ENCODE assay signal across 8 cellular contexts in genomic region chr1:85465791-85466134, GRCh38. TPM values are rescaled to one million over a fixed set of nuclear protein-coding genes. Genes with fewer than 3 reads are reported as not detected.
DNase-seq lines count a peak whose midpoint lies in the region; ATAC-seq, FAIRE-seq and TF ChIP-seq lines count a peak whose summit lies in the region.

No MANE protein-coding gene starts in this region.

- DNase-seq in activated naive CD4-positive, alpha-beta T cell treated with anti-CD3 and anti-CD28 coated beads for 36 hours = no peak
- no peak for DNase-seq in activated naive CD4-positive, alpha-beta T cell treated with anti-CD3 and anti-CD28 coated beads, Interleukin-2, amount 10 ng/mL, durations not matched to agents 7 days and 5 days
- DNase-seq in astrocyte (ENCODE audit: low read depth) = no peak
- DNase-seq in transverse colon = no peak
- DNase-seq in NCI-H2196 treated with DMSO at 0.1 percent for 48 hours (lab: John Stamatoyannopoulos, UW; ENCODE audit: unreplicated experiment) = no peak

- H3K79me2 ChIP-seq in astrocyte (ENCODE audit: insufficient read depth, low read length) = peaks cover 58% of the 10 kb centered on the region

- H3K36me3 Mint-ChIP-seq in activated naive CD4-positive, alpha-beta T cell treated with anti-CD3 and anti-CD28 coated beads for 36 hours (ENCODE audit: low read depth) = no peaks in the 10 kb centered on the region
- no peaks in the 10 kb centered on the region for H3K36me3 Mint-ChIP-seq in activated naive CD4-positive, alpha-beta T cell treated with anti-CD3 and anti-CD28 coated beads, Interleukin-2, amount 10 ng/mL, durations not matched to agents 7 days and 5 days
- peaks cover 12% of the 10 kb centered on the region for H3K36me3 Mint-ChIP-seq in astrocyte (ENCODE audit: low read depth, unreplicated experiment)

- peaks cover 19% of the 10 kb centered on the region for H3K4me1 ChIP-seq in astrocyte (ENCODE audit: insufficient read depth, low read length)
- H3K4me1 ChIP-seq in liver (ENCODE audit: control insufficient read depth in 4 of 4, insufficient read depth in 4 of 4, low read length in 3 of 4) = peaks cover 3 to 33% (median 22%) of the 10 kb centered on the region in 4 donors
- H3K4me1 ChIP-seq in transverse colon = peaks cover 5 to 39% (median 24%) of the 10 kb centered on the region in 4 donors

- no peak overlapping the region for H2AFZ ChIP-seq in astrocyte (ENCODE audit: low read depth, low read length)

- TF ChIP-seq EP300 in transverse colon (IDR thresholded peaks at IDR 0.05; ENCODE audit: low read depth) = no peak

- H3K27me3 Mint-ChIP-seq in activated naive CD4-positive, alpha-beta T cell treated with anti-CD3 and anti-CD28 coated beads for 36 hours (ENCODE audit: low read depth) = peaks cover 69% of the 10 kb centered on the region
- H3K27me3 Mint-ChIP-seq in activated naive CD4-positive, alpha-beta T cell treated with anti-CD3 and anti-CD28 coated beads, Interleukin-2, amount 10 ng/mL, durations not matched to agents 7 days and 5 days = peaks cover 53% of the 10 kb centered on the region
- H3K27me3 Mint-ChIP-seq in astrocyte (ENCODE audit: low read depth, unreplicated experiment) = no peaks in the 10 kb centered on the region

- H3K27ac Mint-ChIP-seq in activated naive CD4-positive, alpha-beta T cell treated with anti-CD3 and anti-CD28 coated beads for 36 hours = no peak overlapping the region
- no peak overlapping the region for H3K27ac Mint-ChIP-seq in activated naive CD4-positive, alpha-beta T cell treated with anti-CD3 and anti-CD28 coated beads, Interleukin-2, amount 10 ng/mL, durations not matched to agents 7 days and 5 days
- H3K27ac Mint-ChIP-seq in astrocyte (ENCODE audit: unreplicated experiment) = peak overlapping the region; percentile 83

- in situ Hi-C loops in transverse colon (cut with MboI; ENCODE audit: low pct_ligation_motif_present in 1 of 4, low pct_unique_long_range_greater_than_20kb in 1 of 4, low sequenced_read_pairs in 3 of 4) = no loop called here

- H3K9me3 Mint-ChIP-seq in activated naive CD4-positive, alpha-beta T cell treated with anti-CD3 and anti-CD28 coated beads for 36 hours = no peaks in the 10 kb centered on the region
- H3K9me3 Mint-ChIP-seq in activated naive CD4-positive, alpha-beta T cell treated with anti-CD3 and anti-CD28 coated beads, Interleukin-2, amount 10 ng/mL, durations not matched to agents 7 days and 5 days = no peaks in the 10 kb centered on the region
- no peaks in the 10 kb centered on the region for H3K9me3 Mint-ChIP-seq in astrocyte (ENCODE audit: unreplicated experiment)

- WGBS in liver = 48% methylated on average over 1 of the region's 1 CpG
- WGBS in transverse colon (ENCODE audit: low coverage in 1 of 2), 2 donors = 45% methylated on average over 1 of the region's 1 CpG; no CpG with 5 or more reads in 1 of the 2 donors

- H3K9me3 ChIP-seq in astrocyte (ENCODE audit: insufficient read depth, low read depth, low read length) = no peaks in the 10 kb centered on the region
- no peaks in the 10 kb centered on the region for H3K9me3 ChIP-seq in liver (ENCODE audit: control insufficient read depth in 4 of 4, low read length in 3 of 4)
- H3K9me3 ChIP-seq in transverse colon = no peaks in the 10 kb centered on the region

- peaks cover 6% of the 10 kb centered on the region for H3K4me1 Mint-ChIP-seq in activated naive CD4-positive, alpha-beta T cell treated with anti-CD3 and anti-CD28 coated beads for 36 hours (ENCODE audit: low read depth)
- peaks cover 12% of the 10 kb centered on the region for H3K4me1 Mint-ChIP-seq in activated naive CD4-positive, alpha-beta T cell treated with anti-CD3 and anti-CD28 coated beads, Interleukin-2, amount 10 ng/mL, durations not matched to agents 7 days and 5 days
- H3K4me1 Mint-ChIP-seq in astrocyte (ENCODE audit: low read depth, unreplicated experiment) = peaks cover 12% of the 10 kb centered on the region

- H3K4me3 ChIP-seq in astrocyte (ENCODE audit: insufficient read depth, low read depth, low read length) = peak overlapping the region; percentile 86
- peak overlapping the region in 2 of 3 donors; percentile 68 to 98 for H3K4me3 ChIP-seq in liver (ENCODE audit: low read depth in 1 of 3, low read length in 3 of 3)
- peak overlapping the region in 1 of 4 donors; percentile 65 for H3K4me3 ChIP-seq in transverse colon

- no peak for FAIRE-seq in astrocyte (lab: Jason Lieb, UNC)

- H3K27me3 ChIP-seq in astrocyte (ENCODE audit: insufficient read depth, low read length) = no peaks in the 10 kb centered on the region
- H3K27me3 ChIP-seq in liver (ENCODE audit: control insufficient read depth in 4 of 4, insufficient read depth in 4 of 4, low read length in 3 of 4) = no peaks in the 10 kb centered on the region
- no peaks in the 10 kb centered on the region for H3K27me3 ChIP-seq in transverse colon

- H3K27ac ChIP-seq in astrocyte (ENCODE audit: low read depth, low read length) = peak overlapping the region; percentile 80
- H3K27ac ChIP-seq in liver (ENCODE audit: low read depth in 1 of 2, low read length in 2 of 2) = peak overlapping the region; percentile 86 to 87
- H3K27ac ChIP-seq in transverse colon = peak overlapping the region; percentile 82 to 94 (median 90)

- intact Hi-C loops in activated naive CD4-positive, alpha-beta T cell treated with anti-CD3 and anti-CD28 coated beads for 36 hours (cut with micrococcal nuclease) = no loop called here
- intact Hi-C loops in transverse colon (cut with DNase I; ENCODE audit: low total_unique reads) = no loop called here

- H3K4me2 ChIP-seq in astrocyte (ENCODE audit: low read length) = peak overlapping the region; percentile 92

- peak overlapping the region; percentile 41 for H3K4me3 Mint-ChIP-seq in activated naive CD4-positive, alpha-beta T cell treated with anti-CD3 and anti-CD28 coated beads for 36 hours
- no peak overlapping the region for H3K4me3 Mint-ChIP-seq in activated naive CD4-positive, alpha-beta T cell treated with anti-CD3 and anti-CD28 coated beads, Interleukin-2, amount 10 ng/mL, durations not matched to agents 7 days and 5 days
- peak overlapping the region; percentile 80 for H3K4me3 Mint-ChIP-seq in astrocyte (ENCODE audit: unreplicated experiment)

- CTCF ChIA-PET in activated naive CD4-positive, alpha-beta T cell treated with anti-CD3 and anti-CD28 coated beads for 36 hours (lab: Charles Lee) = interaction anchor here (0.7 to 1.2 kb wide), 3 partner anchors 10 to 128 kb away, joined by 3 to 4 read pairs (median 4); no protein-coding TSS in a partner anchor
- CTCF ChIA-PET in activated naive CD4-positive, alpha-beta T cell treated with anti-CD3 and anti-CD28 coated beads, Interleukin-2, amount 10 ng/mL, durations not matched to agents 7 days and 5 days (lab: Charles Lee) = interaction anchor here (1.1 kb wide), 1 partner anchor 28 kb away, joined by 4 read pairs; no protein-coding TSS in a partner anchor

- peaks cover 43% of the 10 kb centered on the region for H4K20me1 ChIP-seq in astrocyte (ENCODE audit: insufficient read depth, low read length)

- H3K9ac ChIP-seq in astrocyte (ENCODE audit: low read length) (peak overlapping the region; percentile 93), liver (ENCODE audit: low read depth in 1 of 2, low read length in 2 of 2) (peak overlapping the region in 1 of 2 donors; percentile 45)

- no peak for ATAC-seq in GM21737 (IDR thresholded peaks at IDR 0.05; ENCODE audit: unreplicated experiment)
- ATAC-seq in HG02642 (IDR thresholded peaks at IDR 0.05; ENCODE audit: poor library complexity, unreplicated experiment) = no peak

- TF ChIP-seq POLR2A in transverse colon (IDR thresholded peaks at IDR 0.05) = no peak

- TF ChIP-seq CTCF in astrocyte (IDR thresholded peaks at IDR 0.05; ENCODE audit: insufficient read depth, low read depth, low read length) = no peak
- TF ChIP-seq CTCF in liver (IDR thresholded peaks at IDR 0.05; ENCODE audit: low read depth, low read length, missing input control) = no peak
- no peak for TF ChIP-seq CTCF in transverse colon (IDR thresholded peaks at IDR 0.05)

- TF ChIP-seq RAD21 in liver (IDR thresholded peaks at IDR 0.05) = no peak

- H3K36me3 ChIP-seq in astrocyte (ENCODE audit: insufficient read depth, low read length) (peaks cover 3% of the 10 kb centered on the region), liver (ENCODE audit: control insufficient read depth in 4 of 4, insufficient read depth in 3 of 4, low read depth in 1 of 4, low read length in 3 of 4) (no peaks in the 10 kb centered on the region), transverse colon (no peaks in the 10 kb centered on the region)

TF ChIP-seq in liver, 16 proteins besides CTCF, POLR2A, EP300 and RAD21 (continues in another document):
- TF ChIP-seq FOXA1 (IDR thresholded peaks at IDR 0.05) (no peak), REST (IDR thresholded peaks at IDR 0.05) (no peak), ATF3 (IDR thresholded peaks at IDR 0.05) (no peak)

RNA-seq across cellular contexts. Expression of gene DDAH1, which starts 0.8 kb away (rescaled TPM):
- total RNA-seq in activated naive CD4-positive, alpha-beta T cell treated with anti-CD3 and anti-CD28 coated beads for 36 hours = not detected
- total RNA-seq in astrocyte (76.7 and 112 TPM in 2 replicates), liver (10 to 100 TPM; 29.7 to 33.7 TPM), transverse colon (10 to 100 TPM; 22.4 to 69.4 (median 48.3) TPM)
- polyA plus RNA-seq in liver = 10 to 100 TPM; 25.8 to 42.7 TPM

Comparison
In these comparisons a context has a peak if more than half of its experiments do, and no peak if none do; other contexts are left out.
1. RNA of gene DDAH1, which starts 0.8 kb away (total RNA-seq): 76.7 to 112 TPM in astrocyte, 22.4 to 69.4 TPM in transverse colon and 29.7 to 33.7 TPM in liver; not detected in activated naive CD4-positive, alpha-beta T cell treated with anti-CD3 and anti-CD28 coated beads for 36 hours; every median in the first group is over 10 times any median in the second.
2. Peak in every context shown above with its lines, with median percentiles within 50 percentile points of each other: H3K27ac ChIP-seq.